28 cellular contexts compared by ENCODE assay signal in the genomic region with DNA sequence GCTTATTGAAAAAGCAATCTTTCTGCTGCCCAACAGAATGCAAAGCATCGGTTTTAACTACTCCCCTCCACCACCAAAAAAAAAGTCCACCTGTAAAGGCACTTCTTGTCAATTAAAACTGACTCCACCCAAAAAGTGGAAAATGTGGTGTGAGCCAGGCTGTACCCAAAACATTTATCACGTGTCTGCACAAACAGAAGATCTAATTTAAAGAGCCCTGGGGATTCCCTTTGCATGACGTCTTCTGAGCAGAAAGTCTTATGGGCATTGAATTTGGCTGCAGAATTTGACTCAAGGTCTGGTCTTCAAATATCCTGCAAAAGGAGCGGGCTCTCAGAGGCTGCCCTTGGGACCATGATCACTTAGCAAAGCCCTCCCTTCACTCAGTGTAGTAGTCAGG.
"Had no signal": no experiment of that assay in that cellular context is flagged by ENCODE, and none has a peak within 500 bp of the region (broad histone marks: within the 10 kb centered on the region; RNA-seq: fewer than 3 reads in every experiment).

No MANE protein-coding gene starts in this region.

- H3K4me3 Mint-ChIP-seq: stimulated activated effector memory CD8-positive, alpha-beta T cell treated with anti-CD3 and anti-CD28 coated beads, Interleukin-12 subunit alpha, Interleukin-12 subunit beta, amount 100 ng/mL, for 72 hours; stimulated activated memory B cell treated with anti-CD40 and anti-IgM and Interleukin-4, amounts not matched to agents 10 μg/mL and 1 μg/mL and 100 μg/mL, for 72 hours; stimulated activated naive B cell treated with anti-CD40 and anti-IgM and Interleukin-4, amounts not matched to agents 10 μg/mL and 1 μg/mL and 100 μg/mL, for 72 hours; stimulated activated naive CD8-positive, alpha-beta T cell treated with anti-CD3 and anti-CD28 coated beads, Interleukin-15, amount 100 ng/mL, for 72 hours; stimulated activated naive CD8-positive, alpha-beta T cell treated with anti-CD3 and anti-CD28 coated beads, Interleukin-15, Interleukin-2, amounts not matched to agents 100 ng/mL and 50 ng/mL, for 24 hours; type B pancreatic cell had no signal

- H3K36me3 ChIP-seq: stomach, suprapubic skin, thoracic aorta, thyroid gland, tibial artery, tibial nerve, transverse colon, upper lobe of left lung, upper lobe of right lung, uterus, vagina had no signal

- H3K36me3 Mint-ChIP-seq: stimulated activated effector memory CD8-positive, alpha-beta T cell treated with anti-CD3 and anti-CD28 coated beads, Interleukin-12 subunit alpha, Interleukin-12 subunit beta, amount 100 ng/mL, for 72 hours; stimulated activated memory B cell treated with anti-CD40 and anti-IgM and Interleukin-4, amounts not matched to agents 10 μg/mL and 1 μg/mL and 100 μg/mL, for 72 hours; stimulated activated naive B cell treated with anti-CD40 and anti-IgM and Interleukin-4, amounts not matched to agents 10 μg/mL and 1 μg/mL and 100 μg/mL, for 72 hours had no signal

- H3K27me3 Mint-ChIP-seq: stimulated activated naive CD8-positive, alpha-beta T cell treated with anti-CD3 and anti-CD28 coated beads, Interleukin-15, Interleukin-2, amounts not matched to agents 100 ng/mL and 50 ng/mL, for 24 hours had no signal

- H3K27ac ChIP-seq: stomach, suprapubic skin, testis, thoracic aorta, thyroid gland, tibial artery, tibial nerve, transverse colon, upper lobe of left lung, upper lobe of right lung, uterus, vagina had no signal

- H3K9me3 ChIP-seq: stomach, suprapubic skin, testis, thoracic aorta, thyroid gland, tibial artery, tibial nerve, transverse colon, upper lobe of left lung, upper lobe of right lung, uterus, vagina had no signal

- DNase-seq: stimulated activated CD4-positive, alpha-beta T cell treated with anti-CD3 and anti-CD28 coated beads, Interleukin-2, amount 100 ng/mL, for 48 hours; stimulated activated CD4-positive, alpha-beta T cell treated with anti-CD3 and anti-CD28 coated beads, Interleukin-4, amount 100 ng/mL, for 1 hour; stimulated activated CD4-positive, alpha-beta T cell treated with anti-CD3 and anti-CD28 coated beads, Interleukin-4, amount 100 ng/mL, for 24 hours; stimulated activated CD4-positive, alpha-beta T cell treated with anti-CD3 and anti-CD28 coated beads, Interleukin-4, amount 100 ng/mL, for 4 hours; stimulated activated CD8-positive, alpha-beta memory T cell treated with anti-CD3 and anti-CD28 coated beads, Interleukin-4, amount 100 ng/mL, for 48 hours; stimulated activated naive B cell treated with anti-CD40 and anti-IgM and Interleukin-4, amounts not matched to agents 10 μg/mL and 1 μg/mL and 100 μg/mL, for 72 hours; stimulated activated naive CD4-positive, alpha-beta T cell; stimulated activated naive CD4-positive, alpha-beta T cell treated with Interleukin-2 at 50 U/mL for 16 hours; stimulated activated naive CD8-positive, alpha-beta T cell treated with anti-CD3 and anti-CD28 coated beads, Interleukin-15, amount 100 ng/mL, for 72 hours; stimulated activated naive CD8-positive, alpha-beta T cell treated with anti-CD3 and anti-CD28 coated beads, Interleukin-15, Interleukin-2, amounts not matched to agents 100 U/mL and 50 U/mL, for 24 hours; stomach; substantia nigra; testis; thyroid gland; tibial artery; transverse colon; trophoblast cell; upper lobe of left lung; upper lobe of right lung; uterus had no signal

- H3K9me3 Mint-ChIP-seq: stimulated activated naive CD8-positive, alpha-beta T cell treated with anti-CD3 and anti-CD28 coated beads, Interleukin-15, amount 100 ng/mL, for 72 hours; stimulated activated naive CD8-positive, alpha-beta T cell treated with anti-CD3 and anti-CD28 coated beads, Interleukin-15, Interleukin-2, amounts not matched to agents 100 ng/mL and 50 ng/mL, for 24 hours had no signal

- H3K27me3 ChIP-seq: suprapubic skin, testis, thyroid gland, tibial nerve, transverse colon, upper lobe of left lung, upper lobe of right lung, uterus, vagina had no signal

- H3K4me1 ChIP-seq: suprapubic skin, testis, thyroid gland, tibial artery, tibial nerve, transverse colon, upper lobe of left lung, upper lobe of right lung, uterus, vagina had no signal

- H3K27ac Mint-ChIP-seq: stimulated activated effector memory CD8-positive, alpha-beta T cell treated with anti-CD3 and anti-CD28 coated beads, Interleukin-12 subunit alpha, Interleukin-12 subunit beta, amount 100 ng/mL, for 72 hours; stimulated activated memory B cell treated with anti-CD40 and anti-IgM and Interleukin-4, amounts not matched to agents 10 μg/mL and 1 μg/mL and 100 μg/mL, for 72 hours; stimulated activated naive B cell treated with anti-CD40 and anti-IgM and Interleukin-4, amounts not matched to agents 10 μg/mL and 1 μg/mL and 100 μg/mL, for 72 hours; stimulated activated naive CD8-positive, alpha-beta T cell treated with anti-CD3 and anti-CD28 coated beads, Interleukin-15, amount 100 ng/mL, for 72 hours; stimulated activated naive CD8-positive, alpha-beta T cell treated with anti-CD3 and anti-CD28 coated beads, Interleukin-15, Interleukin-2, amounts not matched to agents 100 ng/mL and 50 ng/mL, for 24 hours; type B pancreatic cell had no signal

- H3K4me1 Mint-ChIP-seq: stimulated activated effector memory CD8-positive, alpha-beta T cell treated with anti-CD3 and anti-CD28 coated beads, Interleukin-12 subunit alpha, Interleukin-12 subunit beta, amount 100 ng/mL, for 72 hours; stimulated activated memory B cell treated with anti-CD40 and anti-IgM and Interleukin-4, amounts not matched to agents 10 μg/mL and 1 μg/mL and 100 μg/mL, for 72 hours; stimulated activated naive B cell treated with anti-CD40 and anti-IgM and Interleukin-4, amounts not matched to agents 10 μg/mL and 1 μg/mL and 100 μg/mL, for 72 hours; stimulated activated naive CD8-positive, alpha-beta T cell treated with anti-CD3 and anti-CD28 coated beads, Interleukin-15, amount 100 ng/mL, for 72 hours had no signal

- H3K4me3 ChIP-seq: stomach, suprapubic skin, testis, thoracic aorta, thyroid gland, tibial artery, tibial nerve, transverse colon, upper lobe of left lung, upper lobe of right lung, uterus, vagina had no signal
